In genomic region chr9:92094655-92095054, GRCh38 we compare ENCODE assay signal across 11 cellular contexts. TPM values are rescaled to one million over a fixed set of nuclear protein-coding genes. Genes with fewer than 3 reads are reported as not detected.
A peak's percentile ranks its signal among the peaks of the same experiment; 100 is the strongest.
DNase-seq lines count a peak whose midpoint lies in the region; ATAC-seq and TF ChIP-seq lines count a peak whose summit lies in the region.
"Had no signal": no experiment of that assay in that cellular context is flagged by ENCODE, and none has a peak within 500 bp of the region (broad histone marks: within the 10 kb centered on the region; RNA-seq: fewer than 3 reads in every experiment).

No MANE protein-coding gene starts in this region.

- H3K27ac ChIP-seq in GM23338 (ENCODE audit: low read depth) (no peak overlapping the region), smooth muscle cell (ENCODE audit: low read depth) (peak overlapping the region; percentile 27), prostate gland (no peak overlapping the region), SK-N-SH (ENCODE audit: low read depth in 2 of 2, low read length in 1 of 2) (no peak overlapping the region)
- H3K27ac ChIP-seq: left lung had no signal

- H3K9ac ChIP-seq in smooth muscle cell (ENCODE audit: low read depth) (no peak overlapping the region), SK-N-SH (no peak overlapping the region)

- H2AFZ ChIP-seq in GM23338 (no peak overlapping the region), smooth muscle cell (ENCODE audit: low read depth) (no peak overlapping the region), SK-N-SH (ENCODE audit: low read depth) (no peak overlapping the region)

- H3K9me3 Mint-ChIP-seq in GM23338, result peaks cover 11% of the 10 kb centered on the region
- H3K9me3 Mint-ChIP-seq in activated naive CD8-positive, alpha-beta T cell treated with anti-CD3 and anti-CD28 coated beads, Interleukin-2, amount 50 U/mL, for 24 hours, result peaks cover 3% of the 10 kb centered on the region

- CTCF ChIA-PET in SK-N-SH (lab: Yijun Ruan, JAX), result no interaction called here

- H3K4me3 ChIP-seq in GM23338 (no peak overlapping the region), smooth muscle cell (no peak overlapping the region), prostate gland (no peak overlapping the region), SK-N-SH (ENCODE audit: low read depth in 2 of 2, low read length in 1 of 2) (no peak overlapping the region)
- H3K4me3 ChIP-seq: left lung had no signal

- in situ Hi-C loops in SK-MEL-5 (cut with HindIII; ENCODE audit: low pct_unique_long_range_greater_than_20kb, low sequenced_read_pairs), result no loop called here

- H3K27me3 Mint-ChIP-seq in GM23338 (ENCODE audit: insufficient read depth, low read depth, poor library complexity), result peaks cover 8% of the 10 kb centered on the region
- H3K27me3 Mint-ChIP-seq in activated naive CD8-positive, alpha-beta T cell treated with anti-CD3 and anti-CD28 coated beads, Interleukin-2, amount 50 U/mL, for 24 hours, result no peaks in the 10 kb centered on the region

- H3K9me2 ChIP-seq in GM23338 (ENCODE audit: insufficient read depth) (peaks cover 4% of the 10 kb centered on the region; the same call in 1 of the 2 replicates), SK-N-SH (no peaks in the 10 kb centered on the region)

- H3K27ac Mint-ChIP-seq in GM23338, result peak overlapping the region; percentile 13
- peak overlapping the region; percentile 32 for H3K27ac Mint-ChIP-seq in activated naive CD8-positive, alpha-beta T cell treated with anti-CD3 and anti-CD28 coated beads, Interleukin-2, amount 50 U/mL, for 24 hours

- peak; percentile 47 for DNase-seq in GM23338 (ENCODE audit: low spot score)
- peak; percentile 4 for DNase-seq in SK-MEL-5 (ENCODE audit: low read depth, low spot score)
- peak; percentile 26 for DNase-seq in activated naive CD8-positive, alpha-beta T cell treated with anti-CD3 and anti-CD28 coated beads, Interleukin-2, amount 50 U/mL, for 24 hours
- no peak for DNase-seq in smooth muscle cell (lab: John Stamatoyannopoulos, UW; ENCODE audit: unreplicated experiment)
- DNase-seq in prostate gland (ENCODE audit: low spot score), result no peak
- DNase-seq in SK-N-SH, result no peak
- DNase-seq: DMS 273 treated with DMSO at 0.1 percent for 48 hours, left lung, NCI-H446 had no signal

- intact Hi-C loops in prostate gland (cut with DNase I), result no loop called here

- no peak for TF ChIP-seq RAD21 in SK-N-SH (IDR thresholded peaks at IDR 0.05; ENCODE audit: low read length)

- H3F3A ChIP-seq in GM23338 (replicated peaks; ENCODE audit: low read depth) (no peaks in the 10 kb centered on the region), smooth muscle cell (ENCODE audit: low read depth) (no peaks in the 10 kb centered on the region), SK-N-SH (replicated peaks; ENCODE audit: insufficient read depth) (peaks cover 3% of the 10 kb centered on the region)

- peaks cover 3% of the 10 kb centered on the region; the same call in 1 of the 2 replicates for H4K20me1 ChIP-seq in GM23338 (replicated peaks; ENCODE audit: insufficient read depth)
- H4K20me1 ChIP-seq in smooth muscle cell (ENCODE audit: low read depth), result peaks cover 83% of the 10 kb centered on the region
- no peaks in the 10 kb centered on the region for H4K20me1 ChIP-seq in SK-N-SH (ENCODE audit: insufficient read depth)

- peaks cover 30% of the 10 kb centered on the region for H3K4me1 Mint-ChIP-seq in GM23338
- H3K4me1 Mint-ChIP-seq in activated naive CD8-positive, alpha-beta T cell treated with anti-CD3 and anti-CD28 coated beads, Interleukin-2, amount 50 U/mL, for 24 hours, result peaks cover 35% of the 10 kb centered on the region

- no peaks in the 10 kb centered on the region for H3K27me3 ChIP-seq in GM23338 (ENCODE audit: insufficient read depth)
- no peaks in the 10 kb centered on the region for H3K27me3 ChIP-seq in smooth muscle cell (ENCODE audit: low read depth)
- no peaks in the 10 kb centered on the region for H3K27me3 ChIP-seq in prostate gland (replicated peaks; ENCODE audit: insufficient read depth)
- no peaks in the 10 kb centered on the region for H3K27me3 ChIP-seq in SK-N-SH (ENCODE audit: insufficient read depth)
- H3K27me3 ChIP-seq: left lung had no signal

- no peak overlapping the region for H3K4me3 Mint-ChIP-seq in GM23338
- H3K4me3 Mint-ChIP-seq in activated naive CD8-positive, alpha-beta T cell treated with anti-CD3 and anti-CD28 coated beads, Interleukin-2, amount 50 U/mL, for 24 hours, result no peak overlapping the region

- H3K4me1 ChIP-seq in GM23338 (ENCODE audit: insufficient read depth) (peaks cover 17% of the 10 kb centered on the region; the same call in 1 of the 2 replicates), smooth muscle cell (ENCODE audit: low read depth) (peaks cover 4% of the 10 kb centered on the region), prostate gland (replicated peaks) (no peaks in the 10 kb centered on the region), SK-N-SH (ENCODE audit: control insufficient read depth in 1 of 2, insufficient read depth in 2 of 2, low read depth in 1 of 2, low read length in 1 of 2) (no peaks in the 10 kb centered on the region; a peak in 2 of 4 replicates)

- peaks cover 48% of the 10 kb centered on the region for H3K36me3 Mint-ChIP-seq in GM23338 (ENCODE audit: low read depth)
- H3K36me3 Mint-ChIP-seq in activated naive CD8-positive, alpha-beta T cell treated with anti-CD3 and anti-CD28 coated beads, Interleukin-2, amount 50 U/mL, for 24 hours (ENCODE audit: low read depth), result peaks cover 20% of the 10 kb centered on the region

- POLR2A ChIA-PET in SK-N-SH (lab: Yijun Ruan, JAX), result no interaction called here

- ATAC-seq in GM23338, result peak; percentile 46
- ATAC-seq in activated naive CD8-positive, alpha-beta T cell treated with anti-CD3 and anti-CD28 coated beads, Interleukin-2, amount 50 U/mL, for 24 hours, result peak; percentile 93
- ATAC-seq in GM18909 (IDR thresholded peaks at IDR 0.05; ENCODE audit: poor library complexity, unreplicated experiment), result no peak
- no peak for ATAC-seq in HG02642 (IDR thresholded peaks at IDR 0.05; ENCODE audit: poor library complexity, unreplicated experiment)
- ATAC-seq: left lung had no signal

- no peak for TF ChIP-seq CTCF in GM23338 (conservative IDR thresholded peaks at IDR 0.05; ENCODE audit: low read depth in 2 of 2)
- TF ChIP-seq CTCF in smooth muscle cell (IDR thresholded peaks at IDR 0.05; ENCODE audit: borderline replicate concordance, insufficient read depth, poor library complexity, severe bottlenecking), result no peak
- TF ChIP-seq CTCF in prostate gland (IDR thresholded peaks at IDR 0.05), result no peak
- TF ChIP-seq CTCF in SK-N-SH (IDR thresholded peaks at IDR 0.05), result no peak

- H3K36me3 ChIP-seq in GM23338 (ENCODE audit: insufficient read depth), result peaks cover 7% of the 10 kb centered on the region; the same call in 1 of the 2 replicates
- peaks cover 4% of the 10 kb centered on the region for H3K36me3 ChIP-seq in smooth muscle cell (ENCODE audit: low read depth)
- H3K36me3 ChIP-seq in prostate gland, result no peaks in the 10 kb centered on the region
- peaks cover 13 to 17% of the 10 kb centered on the region in 2 experiments for H3K36me3 ChIP-seq in SK-N-SH (replicated peaks in 1 of 2; ENCODE audit: control insufficient read depth in 1 of 2, insufficient read depth in 2 of 2, low read length in 1 of 2)

- TF ChIP-seq POLR2A in prostate gland (IDR thresholded peaks at IDR 0.05), result no peak

- no peak for TF ChIP-seq EP300 in SK-N-SH (IDR thresholded peaks at IDR 0.05; ENCODE audit: borderline replicate concordance in 1 of 2, low read depth in 1 of 2, low read length in 1 of 2)

- WGBS in smooth muscle cell (ENCODE audit: low lambda C conversion rate), result 59% methylated on average over 4 of the region's 4 CpGs
- 90% methylated on average over 4 of the region's 4 CpGs for WGBS in prostate gland
- 74% methylated on average over 4 of the region's 4 CpGs for WGBS in SK-N-SH (ENCODE audit: low lambda C conversion rate)

- H3K9me3 ChIP-seq in smooth muscle cell (replicated peaks; ENCODE audit: low read depth) (no peaks in the 10 kb centered on the region), prostate gland (no peaks in the 10 kb centered on the region), SK-N-SH (no peaks in the 10 kb centered on the region)
- H3K9me3 ChIP-seq: left lung had no signal

- H3K4me2 ChIP-seq in GM23338 (0 out of 2 replicates have a peak overlapping the region, but pooled peaks have one; percentile 9), smooth muscle cell (peak overlapping the region; percentile 19), SK-N-SH (no peak overlapping the region)

- H3K79me2 ChIP-seq in GM23338 (replicated peaks; ENCODE audit: insufficient read depth) (peaks cover 92% of the 10 kb centered on the region), smooth muscle cell (ENCODE audit: low read depth) (peaks cover 81% of the 10 kb centered on the region), SK-N-SH (ENCODE audit: insufficient read depth) (peaks cover 90% of the 10 kb centered on the region)

TF ChIP-seq in GM23338, 12 proteins besides CTCF, POLR2A, EP300 and RAD21 (continues in another document):
- TF ChIP-seq ZNF331 (CRISPR knock-in tag; IDR thresholded peaks at IDR 0.05; ENCODE audit: low read depth) (no peak), ZNF114 (CRISPR knock-in tag; IDR thresholded peaks at IDR 0.05) (no peak), NANOG (IDR thresholded peaks at IDR 0.05; ENCODE audit: borderline replicate concordance) (no peak)

TF ChIP-seq in SK-N-SH, 30 proteins besides CTCF, POLR2A, EP300 and RAD21 (continues in another document):
- TF ChIP-seq MXI1 (IDR thresholded peaks at IDR 0.05; ENCODE audit: low read depth, low read length), result no peak
- no peak for TF ChIP-seq SMC3 (IDR thresholded peaks at IDR 0.05; ENCODE audit: low read depth, low read length)
- TF ChIP-seq IRF3 (IDR thresholded peaks at IDR 0.05; ENCODE audit: low read depth, low read length), result no peak

RNA-seq across cellular contexts. Expression of gene SPTLC1, which starts 20.6 kb away (rescaled TPM):
- 91.0 and 100 TPM in 2 replicates for total RNA-seq in GM23338 (2014; rRNA removed; shearing (Covaris generic))
- polyA plus RNA-seq in GM23338 (2016; fragmentation: Nextera tagmentation; extraction: Ambion mirVana) (42.6 and 54.8 TPM in 2 replicates), smooth muscle cell (71.4 and 75.6 TPM in 2 replicates), SK-N-SH (2012; rRNA removed) (53.9 and 62.0 TPM in 2 replicates)
- 105 and 112 TPM in 2 replicates for total RNA-seq in SK-MEL-5 (2014; rRNA removed; shearing (Covaris generic))
- polyA plus RNA-seq in SK-MEL-5 (2015; cell fraction: cytosol; rRNA removed), result 88.2 and 91.8 TPM in 2 replicates
- polyA plus RNA-seq in SK-MEL-5 (2015; cell fraction: nucleus; rRNA removed), result 101 and 102 TPM in 2 replicates
- total RNA-seq in smooth muscle cell (153 and 168 TPM in 2 replicates), prostate gland (10 to 100 TPM; 69.5 to 87.2 TPM)
- 61.8 and 63.3 TPM in 2 replicates for polyA plus RNA-seq in SK-N-SH (2012; cell fraction: cytosol; rRNA removed)
- 43.2 and 78.6 TPM in 2 replicates for polyA plus RNA-seq in SK-N-SH (2012; cell fraction: nucleus; rRNA removed)

Comparison
In these comparisons a context has a peak if more than half of its experiments do, and no peak if none do; other contexts are left out.
1. ATAC-seq: peak in GM23338 (single experiment) and activated naive CD8-positive, alpha-beta T cell treated with anti-CD3 and anti-CD28 coated beads, Interleukin-2, amount 50 U/mL, for 24 hours (single experiment); none in GM18909 (single experiment) and HG02642 (single experiment).
2. DNase-seq: peak in GM23338 (single experiment), SK-MEL-5 (single experiment) and activated naive CD8-positive, alpha-beta T cell treated with anti-CD3 and anti-CD28 coated beads, Interleukin-2, amount 50 U/mL, for 24 hours (single experiment); none in smooth muscle cell (single experiment), prostate gland (single experiment) and SK-N-SH (single experiment).